9 cellular contexts compared by ENCODE assay signal in the genomic region with DNA sequence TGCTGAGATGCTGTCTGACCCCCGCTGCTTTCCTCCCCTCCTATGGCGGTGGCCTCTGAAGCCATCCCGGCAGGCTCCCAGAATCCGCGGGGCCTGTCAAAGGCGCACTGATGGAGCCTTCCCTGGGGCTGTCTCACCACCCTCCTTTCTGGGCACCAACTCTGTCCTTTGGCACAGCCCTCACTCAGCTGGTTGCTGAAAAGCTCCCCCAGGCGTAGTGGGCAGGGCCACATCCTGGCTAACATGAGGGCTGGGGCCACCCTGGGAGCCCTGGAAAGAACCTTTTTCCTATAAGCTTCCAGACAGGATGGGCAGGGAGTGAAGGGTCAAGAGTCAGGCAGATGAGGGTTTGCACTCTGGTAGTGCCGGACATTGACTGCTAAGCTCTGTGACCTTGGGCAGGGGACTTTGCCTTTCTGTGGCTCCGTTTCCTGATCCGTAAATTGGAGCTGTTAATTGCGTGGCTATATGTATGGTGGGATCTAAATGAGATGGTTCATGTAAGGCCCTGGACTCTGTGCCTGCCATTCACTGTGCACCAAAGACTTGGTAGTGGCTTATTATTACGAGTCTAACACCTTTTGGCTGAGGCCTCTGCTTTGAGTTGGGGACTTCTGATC. TPM values are rescaled to one million over a fixed set of nuclear protein-coding genes. Genes with fewer than 3 reads are reported as not detected.
A peak's percentile ranks its signal among the peaks of the same experiment; 100 is the strongest.
DNase-seq lines count a peak whose midpoint lies in the region; ATAC-seq and TF ChIP-seq lines count a peak whose summit lies in the region.
"Had no signal": no experiment of that assay in that cellular context is flagged by ENCODE, and none has a peak within 500 bp of the region (broad histone marks: within the 10 kb centered on the region; RNA-seq: fewer than 3 reads in every experiment).

No MANE protein-coding gene starts in this region.

- no peaks in the 10 kb centered on the region for H3K9me3 Mint-ChIP-seq in activated T-cell treated with anti-CD3 and anti-CD28 coated beads, Interleukin-2, amount 50 U/mL, for 24 hours
- H3K9me3 Mint-ChIP-seq in central memory CD8-positive, alpha-beta T cell, result no peaks in the 10 kb centered on the region

- H3K36me3 ChIP-seq in transverse colon, result peaks cover 0 to 8% (median 0%) of the 10 kb centered on the region in 4 donors

- H3K4me3 Mint-ChIP-seq in activated T-cell treated with anti-CD3 and anti-CD28 coated beads, Interleukin-2, amount 50 U/mL, for 24 hours, result peak overlapping the region; percentile 64
- H3K4me3 Mint-ChIP-seq in central memory CD8-positive, alpha-beta T cell, result peak overlapping the region; percentile 77

- no peak for DNase-seq in activated T-cell treated with anti-CD3 and anti-CD28 coated beads, Interleukin-2, amount 50 U/mL, for 24 hours
- no peak for DNase-seq in activated T-cell treated with anti-CD3 and anti-CD28 coated beads, Interleukin-2, amount 50 U/mL, for 1 hour
- DNase-seq in central memory CD8-positive, alpha-beta T cell (ENCODE audit: low spot score in 2 of 2), result no peak
- DNase-seq in midbrain (lab: John Stamatoyannopoulos, UW), result peak; percentile 31
- DNase-seq in transverse colon, result peak; percentile 18
- no peak for DNase-seq in AG08396 (ENCODE audit: low spot score)
- DNase-seq in putamen (ENCODE audit: low spot score), result no peak
- DNase-seq: cortex of kidney had no signal

- H3K27ac Mint-ChIP-seq in activated T-cell treated with anti-CD3 and anti-CD28 coated beads, Interleukin-2, amount 50 U/mL, for 24 hours, result peak overlapping the region; percentile 91
- peak overlapping the region; percentile 95 for H3K27ac Mint-ChIP-seq in central memory CD8-positive, alpha-beta T cell (ENCODE audit: low read depth)

- H3K27me3 ChIP-seq in transverse colon, result no peaks in the 10 kb centered on the region

- TF ChIP-seq POLR2A in transverse colon (IDR thresholded peaks at IDR 0.05), result no peak

- H3K27ac ChIP-seq in transverse colon, result peak overlapping the region; percentile 74 to 83 (median 79)

- in situ Hi-C loops in transverse colon (cut with MboI; ENCODE audit: low pct_ligation_motif_present in 1 of 4, low pct_unique_long_range_greater_than_20kb in 1 of 4, low sequenced_read_pairs in 3 of 4), result no loop called here

- H3K4me3 ChIP-seq in transverse colon, result no peak overlapping the region

- H3K4me1 Mint-ChIP-seq in activated T-cell treated with anti-CD3 and anti-CD28 coated beads, Interleukin-2, amount 50 U/mL, for 24 hours (ENCODE audit: low read depth), result peaks cover 74% of the 10 kb centered on the region
- peaks cover 59% of the 10 kb centered on the region for H3K4me1 Mint-ChIP-seq in central memory CD8-positive, alpha-beta T cell

- ATAC-seq in central memory CD8-positive, alpha-beta T cell (replicated peaks; ENCODE audit: extremely low read depth, poor library complexity, severe bottlenecking), result no peak
- no peak for ATAC-seq in GM21786 (IDR thresholded peaks at IDR 0.05; ENCODE audit: unreplicated experiment)

- peaks cover 83% of the 10 kb centered on the region for H3K36me3 Mint-ChIP-seq in activated T-cell treated with anti-CD3 and anti-CD28 coated beads, Interleukin-2, amount 50 U/mL, for 24 hours (ENCODE audit: low read depth)
- H3K36me3 Mint-ChIP-seq in central memory CD8-positive, alpha-beta T cell (ENCODE audit: insufficient read depth), result peaks cover 47% of the 10 kb centered on the region

- WGBS in transverse colon (ENCODE audit: low coverage in 1 of 2), 2 donors, result 57% methylated on average over 12 of the region's 12 CpGs; no CpG with 5 or more reads in 1 of the 2 donors

- no peak for TF ChIP-seq EP300 in transverse colon (IDR thresholded peaks at IDR 0.05; ENCODE audit: low read depth)

- no peaks in the 10 kb centered on the region for H3K9me3 ChIP-seq in transverse colon

- H3K4me1 ChIP-seq in transverse colon, result peaks cover 40 to 78% (median 58%) of the 10 kb centered on the region in 4 donors

- intact Hi-C loops in transverse colon (cut with DNase I; ENCODE audit: low total_unique reads), result no loop called here

- H3K27me3 Mint-ChIP-seq in activated T-cell treated with anti-CD3 and anti-CD28 coated beads, Interleukin-2, amount 50 U/mL, for 24 hours, result no peaks in the 10 kb centered on the region
- H3K27me3 Mint-ChIP-seq in central memory CD8-positive, alpha-beta T cell, result no peaks in the 10 kb centered on the region

- no peak for TF ChIP-seq CTCF in transverse colon (IDR thresholded peaks at IDR 0.05)

RNA-seq across cellular contexts. Expression of a gene that starts 27.9 kb away (rescaled TPM):
- 100 to 1,000 TPM; 117 to 553 (median 307) TPM for total RNA-seq in transverse colon

RNA-seq across cellular contexts. Expression of a gene that starts 44.3 kb away (rescaled TPM):
- 1,000 to 10,000 TPM in 1 of 4 donors, 100 to 1,000 TPM in 3; 386 to 1,109 (median 710) TPM for total RNA-seq in transverse colon

Comparison
In these comparisons a context has a peak if more than half of its experiments do, and no peak if none do; other contexts are left out.
1. DNase-seq: peak in midbrain (single experiment) and transverse colon (single experiment); none in activated T-cell treated with anti-CD3 and anti-CD28 coated beads, Interleukin-2, amount 50 U/mL, for 24 hours (single experiment), activated T-cell treated with anti-CD3 and anti-CD28 coated beads, Interleukin-2, amount 50 U/mL, for 1 hour (single experiment), central memory CD8-positive, alpha-beta T cell (0 of 2), AG08396 (single experiment) and putamen (single experiment).